25 cellular contexts compared by ENCODE assay signal in genomic region chr10:20606985-20607384, GRCh38.
"Had no signal": no experiment of that assay in that cellular context is flagged by ENCODE, and none has a peak within 500 bp of the region (broad histone marks: within the 10 kb centered on the region; RNA-seq: fewer than 3 reads in every experiment).

No MANE protein-coding gene starts in this region.

- H3K9me3 ChIP-seq: esophagus squamous epithelium, gastrocnemius medialis, left lung, lower lobe of right lung had no signal

- ATAC-seq: esophagus mucosa; gastrocnemius medialis; heart right ventricle; left cardiac atrium; left lung; left ventricle myocardium superior; lower lobe of right lung; naive thymus-derived CD4-positive, alpha-beta T cell had no signal

- H3K27ac ChIP-seq: coronary artery, dorsolateral prefrontal cortex, epithelial cell of prostate, esophagus squamous epithelium, gastrocnemius medialis, heart right ventricle, left lung, lower lobe of right lung had no signal

- H3K4me3 ChIP-seq: coronary artery, dorsolateral prefrontal cortex, esophagus squamous epithelium, gastrocnemius medialis, heart right ventricle, left lung, lower lobe of right lung had no signal

- H3K27me3 ChIP-seq: dorsolateral prefrontal cortex, esophagus squamous epithelium, gastrocnemius medialis, heart right ventricle, left lung had no signal

- DNase-seq: dermis blood vessel endothelial cell; dorsolateral prefrontal cortex; effector CD4-positive, alpha-beta T cell; effector memory CD4-positive, alpha-beta T cell; erythroblast; esophagus squamous epithelium; foreskin fibroblast; foreskin melanocyte; gastrocnemius medialis; glutamatergic neuron; head of caudate nucleus; heart right ventricle; hippocampal formation; left cardiac atrium; left lung; left ventricle myocardium superior; lower lobe of right lung; mesenchymal stem cell; naive thymus-derived CD4-positive, alpha-beta T cell had no signal

- FAIRE-seq: colon, islet of Langerhans, keratinocyte had no signal

- H3K36me3 ChIP-seq: esophagus squamous epithelium, gastrocnemius medialis, heart right ventricle, left lung, lower lobe of right lung had no signal

- H3K4me1 ChIP-seq: esophagus squamous epithelium, gastrocnemius medialis, heart right ventricle, left lung, lower lobe of right lung had no signal
